In the genomic region with DNA sequence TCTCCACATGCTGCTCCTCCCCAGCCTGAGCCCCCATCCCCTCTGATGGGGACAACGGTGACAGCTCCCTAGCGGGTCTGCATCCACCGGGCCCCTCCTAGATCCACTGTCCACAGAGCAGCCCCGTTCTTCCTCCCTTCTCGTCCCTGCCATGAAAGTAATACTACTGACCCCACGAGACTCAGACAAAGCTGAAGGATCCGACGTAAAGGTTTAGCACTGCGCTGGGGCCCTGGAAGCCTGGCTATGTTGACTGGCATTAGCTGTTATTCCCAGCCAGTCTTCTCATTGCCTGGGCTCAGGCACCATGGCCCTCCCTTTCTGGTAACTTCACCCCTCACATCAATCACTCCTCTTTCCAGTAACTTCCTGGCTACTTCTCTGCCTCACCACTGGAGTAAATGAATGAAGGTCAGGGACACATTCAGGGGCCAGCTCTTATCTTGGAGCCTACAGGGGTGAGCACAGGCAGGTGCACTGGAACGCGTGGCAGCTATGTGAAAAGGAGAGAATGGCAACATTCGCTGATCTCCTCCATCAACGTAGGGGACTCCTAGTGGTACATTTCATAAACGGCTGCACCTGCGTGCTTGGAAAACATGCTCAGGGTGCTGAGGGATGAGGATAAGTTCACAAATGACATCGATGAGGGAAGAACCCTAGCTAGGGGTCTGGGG, we compare ENCODE assay signal across 1 cellular context.
TF ChIP-seq lines count a peak whose summit lies in the region.

No MANE protein-coding gene starts in this region.

TF ChIP-seq in IMR-90, 13 proteins besides CTCF, POLR2A, EP300 and RAD21:
- TF ChIP-seq, protein P1, sequence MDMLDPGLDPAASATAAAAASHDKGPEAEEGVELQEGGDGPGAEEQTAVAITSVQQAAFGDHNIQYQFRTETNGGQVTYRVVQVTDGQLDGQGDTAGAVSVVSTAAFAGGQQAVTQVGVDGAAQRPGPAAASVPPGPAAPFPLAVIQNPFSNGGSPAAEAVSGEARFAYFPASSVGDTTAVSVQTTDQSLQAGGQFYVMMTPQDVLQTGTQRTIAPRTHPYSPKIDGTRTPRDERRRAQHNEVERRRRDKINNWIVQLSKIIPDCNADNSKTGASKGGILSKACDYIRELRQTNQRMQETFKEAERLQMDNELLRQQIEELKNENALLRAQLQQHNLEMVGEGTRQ (IDR thresholded peaks at IDR 0.05; ENCODE audit: low read depth, low read length) = no peak
- no peak for TF ChIP-seq BHLHE40 (IDR thresholded peaks at IDR 0.05; ENCODE audit: low read depth, low read length)
- no peak for TF ChIP-seq MAFK (IDR thresholded peaks at IDR 0.05; ENCODE audit: low read depth, low read length)
TF ChIP-seq in IMR-90: peak in this region for 0.
